ENCODE assay signal across 34 cellular contexts in genomic region chr22:38850399-38850798, GRCh38.
"Had no signal": no experiment of that assay in that cellular context is flagged by ENCODE, and none has a peak within 500 bp of the region (broad histone marks: within the 10 kb centered on the region; RNA-seq: fewer than 3 reads in every experiment).

No MANE protein-coding gene starts in this region.

- H3K9me3 Mint-ChIP-seq: activated B cell treated with CpG ODN at 0.5 μM for 24 hours; activated CD4-positive, alpha-beta memory T cell treated with anti-CD3 and anti-CD28 coated beads for 36 hours; activated CD4-positive, alpha-beta T cell treated with anti-CD3 and anti-CD28 coated beads, Interleukin-2, amount 10 ng/mL, durations not matched to agents 24 days and 14 days; activated T-cell treated with anti-CD3 and anti-CD28 coated beads, Interleukin-2, amount 50 U/mL, for 72 hours; central memory CD8-positive, alpha-beta T cell; dendritic cell treated with granulocyte-macrophage colony-stimulating factor and Interleukin-4, amounts not matched to agents 40 ng/mL and 50 ng/mL, for 4 days; endodermal cell; T-helper 2 cell treated with Interferon-gamma antibody and Interleukin-4, amounts not matched to agents 5 μg/mL and 100 μg/mL, for 36 hours had no signal

- H3K27me3 Mint-ChIP-seq: central memory CD8-positive, alpha-beta T cell had no signal

- H3K36me3 ChIP-seq: brain microvascular endothelial cell, WERI-Rb-1 had no signal

- H3K36me3 Mint-ChIP-seq: activated CD4-positive, alpha-beta memory T cell treated with anti-CD3 and anti-CD28 coated beads for 36 hours; activated CD8-positive, alpha-beta memory T cell treated with anti-CD3 and anti-CD28 coated beads, Interleukin-2, amount 10 ng/mL, durations not matched to agents 7 days and 5 days; activated naive CD8-positive, alpha-beta T cell had no signal

- DNase-seq: activated B cell treated with CpG ODN at 0.5 μM for 24 hours; activated CD4-positive, alpha-beta memory T cell treated with anti-CD3 and anti-CD28 coated beads for 36 hours; activated CD4-positive, alpha-beta T cell treated with anti-CD3 and anti-CD28 coated beads for 36 hours; activated CD4-positive, alpha-beta T cell treated with anti-CD3 and anti-CD28 coated beads, Interleukin-2, amount 10 ng/mL, durations not matched to agents 24 days and 14 days; activated CD4-positive, CD25-positive, alpha-beta regulatory T cell treated with anti-CD3 and anti-CD28 coated beads, Interleukin-2, amount 50 U/mL, for 72 hours; activated CD8-positive, alpha-beta memory T cell treated with anti-CD3 and anti-CD28 coated beads, Interleukin-2, amount 10 ng/mL, durations not matched to agents 7 days and 5 days; activated CD8-positive, alpha-beta memory T cell treated with anti-CD3 and anti-CD28 coated beads, Interleukin-2, amount 50 U/mL, for 4 hours; activated CD8-positive, alpha-beta T cell treated with anti-CD3 and anti-CD28 coated beads, Interleukin-2, amount 10 ng/mL, durations not matched to agents 7 days and 5 days; activated effector memory CD4-positive, alpha-beta T cell treated with Interleukin-2 at 50 U/mL for 16 hours; activated gamma-delta T cell treated with Interleukin-2 at 50 U/mL for 16 hours; activated naive CD4-positive, alpha-beta T cell treated with anti-CD3 and anti-CD28 coated beads, Interleukin-2, amount 50 U/mL, for 16 hours; activated naive CD4-positive, alpha-beta T cell treated with Interleukin-2 at 50 U/mL for 16 hours; activated T-cell treated with anti-CD3 and anti-CD28 coated beads, Interleukin-2, amount 50 U/mL, for 1 hour; activated T-cell treated with anti-CD3 and anti-CD28 coated beads, Interleukin-2, amount 50 U/mL, for 72 hours; amniotic stem cell; anterior cingulate cortex; brain microvascular endothelial cell; effector memory CD4-positive, alpha-beta T cell; endodermal cell; foreskin fibroblast; T-helper 1 cell; T-helper 17 cell; T1000; WERI-Rb-1 had no signal

- H3K4me3 ChIP-seq: coronary artery, dorsolateral prefrontal cortex had no signal

- H3K27me3 ChIP-seq: brain microvascular endothelial cell, dorsolateral prefrontal cortex had no signal

- H3K4me1 Mint-ChIP-seq: activated B cell treated with CpG ODN at 0.5 μM for 24 hours; activated CD4-positive, alpha-beta T cell treated with anti-CD3 and anti-CD28 coated beads for 36 hours; activated CD4-positive, alpha-beta T cell treated with anti-CD3 and anti-CD28 coated beads, Interleukin-2, amount 10 ng/mL, durations not matched to agents 24 days and 14 days; activated CD8-positive, alpha-beta memory T cell treated with anti-CD3 and anti-CD28 coated beads, Interleukin-2, amount 10 ng/mL, durations not matched to agents 7 days and 5 days; central memory CD8-positive, alpha-beta T cell; endodermal cell had no signal

- H3K27ac Mint-ChIP-seq: activated B cell treated with CpG ODN at 0.5 μM for 24 hours; activated CD4-positive, alpha-beta memory T cell treated with anti-CD3 and anti-CD28 coated beads for 36 hours; activated CD4-positive, alpha-beta T cell treated with anti-CD3 and anti-CD28 coated beads for 36 hours; activated CD4-positive, alpha-beta T cell treated with anti-CD3 and anti-CD28 coated beads, Interleukin-2, amount 10 ng/mL, durations not matched to agents 24 days and 14 days; activated CD8-positive, alpha-beta memory T cell treated with anti-CD3 and anti-CD28 coated beads, Interleukin-2, amount 10 ng/mL, durations not matched to agents 7 days and 5 days; activated CD8-positive, alpha-beta T cell treated with anti-CD3 and anti-CD28 coated beads, Interleukin-2, amount 10 ng/mL, durations not matched to agents 7 days and 5 days; activated naive CD8-positive, alpha-beta T cell; activated T-cell treated with anti-CD3 and anti-CD28 coated beads, Interleukin-2, amount 50 U/mL, for 72 hours; dendritic cell treated with granulocyte-macrophage colony-stimulating factor and Interleukin-4, amounts not matched to agents 40 ng/mL and 50 ng/mL, for 4 days; endodermal cell; T-helper 17 cell; T-helper 2 cell treated with Interferon-gamma antibody and Interleukin-4, amounts not matched to agents 5 μg/mL and 100 μg/mL, for 36 hours had no signal

- H3K27ac ChIP-seq: brain microvascular endothelial cell, coronary artery, WERI-Rb-1 had no signal

- FAIRE-seq: astrocyte, bronchial epithelial cell, frontal cortex had no signal

- ATAC-seq: activated CD4-positive, alpha-beta T cell treated with anti-CD3 and anti-CD28 coated beads for 36 hours; activated CD8-positive, alpha-beta memory T cell treated with anti-CD3 and anti-CD28 coated beads, Interleukin-2, amount 10 ng/mL, durations not matched to agents 7 days and 5 days; activated CD8-positive, alpha-beta T cell treated with anti-CD3 and anti-CD28 coated beads, Interleukin-2, amount 10 ng/mL, durations not matched to agents 7 days and 5 days; activated T-cell treated with anti-CD3 and anti-CD28 coated beads, Interleukin-2, amount 50 U/mL, for 72 hours; esophagus mucosa; T-helper 17 cell had no signal

- H3K4me3 Mint-ChIP-seq: activated B cell treated with CpG ODN at 0.5 μM for 24 hours; activated CD4-positive, alpha-beta memory T cell treated with anti-CD3 and anti-CD28 coated beads for 36 hours; activated CD4-positive, alpha-beta T cell treated with anti-CD3 and anti-CD28 coated beads for 36 hours; activated CD4-positive, alpha-beta T cell treated with anti-CD3 and anti-CD28 coated beads, Interleukin-2, amount 10 ng/mL, durations not matched to agents 24 days and 14 days; activated CD8-positive, alpha-beta memory T cell treated with anti-CD3 and anti-CD28 coated beads, Interleukin-2, amount 10 ng/mL, durations not matched to agents 7 days and 5 days; activated CD8-positive, alpha-beta T cell treated with anti-CD3 and anti-CD28 coated beads, Interleukin-2, amount 10 ng/mL, durations not matched to agents 7 days and 5 days; activated naive CD8-positive, alpha-beta T cell; activated T-cell treated with anti-CD3 and anti-CD28 coated beads, Interleukin-2, amount 50 U/mL, for 72 hours; central memory CD8-positive, alpha-beta T cell; dendritic cell treated with granulocyte-macrophage colony-stimulating factor and Interleukin-4, amounts not matched to agents 40 ng/mL and 50 ng/mL, for 4 days; endodermal cell; T-helper 17 cell; T-helper 2 cell treated with Interferon-gamma antibody and Interleukin-4, amounts not matched to agents 5 μg/mL and 100 μg/mL, for 36 hours had no signal
